Comparison of ENCODE assay signal across 8 cellular contexts in genomic region chr10:51313259-51313658, GRCh38.
"Had no signal": no experiment of that assay in that cellular context is flagged by ENCODE, and none has a peak within 500 bp of the region (broad histone marks: within the 10 kb centered on the region; RNA-seq: fewer than 3 reads in every experiment).

No MANE protein-coding gene starts in this region.

- H3K36me3 Mint-ChIP-seq: IgD-negative memory B cell had no signal

- DNase-seq: GM23248, GOT3, H7, HFFc6 had no signal

- H3K4me3 Mint-ChIP-seq: HFFc6, IgD-negative memory B cell had no signal

- H3K4me1 ChIP-seq: HAP-1 had no signal

- H3K4me1 Mint-ChIP-seq: IgD-negative memory B cell had no signal

- H3K27ac Mint-ChIP-seq: HFFc6, IgD-negative memory B cell had no signal

- H3K4me3 ChIP-seq: GM23248, HAP-1 had no signal

- H3K36me3 ChIP-seq: HAP-1 had no signal

- H3K9me3 Mint-ChIP-seq: HFFc6 had no signal

- H3K9me3 ChIP-seq: HAP-1 had no signal

- ATAC-seq: HCT116, HepG2 had no signal
